In genomic region chr9:22217254-22217653, GRCh38 we compare ENCODE assay signal across 22 cellular contexts.
"Had no signal": no experiment of that assay in that cellular context is flagged by ENCODE, and none has a peak within 500 bp of the region (broad histone marks: within the 10 kb centered on the region; RNA-seq: fewer than 3 reads in every experiment).

No MANE protein-coding gene starts in this region.

- H3K36me3 ChIP-seq: esophagus muscularis mucosa, heart right ventricle, left lung, neutrophil, prostate gland, right atrium auricular region, transverse colon, vagina had no signal

- H3K27ac Mint-ChIP-seq: natural killer cell treated with Interleukin-12 subunit alpha and Interleukin-12 subunit beta and Interleukin-15 and Interleukin-18, amount 100 ng/mL, for 72 hours; stimulated activated naive B cell treated with anti-CD40 and anti-IgM and Interleukin-4, amounts not matched to agents 10 μg/mL and 1 μg/mL and 100 μg/mL, for 72 hours; stimulated activated naive CD8-positive, alpha-beta T cell treated with anti-CD3 and anti-CD28 coated beads, Interleukin-15, Interleukin-2, amounts not matched to agents 100 ng/mL and 50 ng/mL, for 24 hours had no signal

- H3K9me3 ChIP-seq: esophagus muscularis mucosa, left lung, neutrophil, prostate gland, right atrium auricular region, transverse colon, vagina had no signal

- H3K27ac ChIP-seq: coronary artery, esophagus muscularis mucosa, heart right ventricle, left lung, neutrophil, prostate gland, right atrium auricular region, skin epidermis, transverse colon, vagina had no signal

- H3K4me1 ChIP-seq: prostate gland, right atrium auricular region, transverse colon, vagina had no signal

- H3K4me3 ChIP-seq: coronary artery, esophagus muscularis mucosa, heart right ventricle, left lung, prostate gland, right atrium auricular region, skin epidermis, transverse colon, vagina had no signal

- H3K36me3 Mint-ChIP-seq: natural killer cell treated with Interleukin-12 subunit alpha and Interleukin-12 subunit beta and Interleukin-15 and Interleukin-18, amount 100 ng/mL, for 72 hours had no signal

- H3K9me3 Mint-ChIP-seq: neural crest cell had no signal

- H3K27me3 Mint-ChIP-seq: stimulated activated naive B cell treated with anti-CD40 and anti-IgM and Interleukin-4, amounts not matched to agents 10 μg/mL and 1 μg/mL and 100 μg/mL, for 72 hours had no signal

- H3K4me3 Mint-ChIP-seq: naive B cell; natural killer cell treated with Interleukin-12 subunit alpha and Interleukin-12 subunit beta and Interleukin-15 and Interleukin-18, amount 100 ng/mL, for 72 hours; neural crest cell; stimulated activated naive B cell treated with anti-CD40 and anti-IgM and Interleukin-4, amounts not matched to agents 10 μg/mL and 1 μg/mL and 100 μg/mL, for 72 hours; stimulated activated naive CD8-positive, alpha-beta T cell treated with anti-CD3 and anti-CD28 coated beads, Interleukin-15, Interleukin-2, amounts not matched to agents 100 ng/mL and 50 ng/mL, for 24 hours had no signal

- ATAC-seq: heart right ventricle; left cardiac atrium; left lung; natural killer cell treated with Interleukin-12 subunit alpha and Interleukin-12 subunit beta and Interleukin-15 and Interleukin-18, amount 100 ng/mL, for 72 hours; stimulated activated naive B cell treated with anti-CD40 and anti-IgM and Interleukin-4, amounts not matched to agents 10 μg/mL and 1 μg/mL and 100 μg/mL, for 72 hours had no signal

- H3K27me3 ChIP-seq: esophagus muscularis mucosa, left lung, right atrium auricular region, transverse colon, vagina had no signal

- DNase-seq: dermis blood vessel endothelial cell; effector memory CD4-positive, alpha-beta T cell; glutamatergic neuron; heart right ventricle; hippocampal formation; left cardiac atrium; left lung; naive B cell; stimulated activated CD4-positive, alpha-beta T cell treated with anti-CD3 and anti-CD28 coated beads, Interleukin-15, amount 100 ng/mL, for 24 hours; stimulated activated CD4-positive, alpha-beta T cell treated with anti-CD3 and anti-CD28 coated beads, Interleukin-2, amount 100 ng/mL, for 48 hours; stimulated activated naive B cell treated with anti-CD40 and anti-IgM and Interleukin-4, amounts not matched to agents 10 μg/mL and 1 μg/mL and 100 μg/mL, for 72 hours; transverse colon had no signal
